24 cellular contexts compared by ENCODE assay signal in the genomic region with DNA sequence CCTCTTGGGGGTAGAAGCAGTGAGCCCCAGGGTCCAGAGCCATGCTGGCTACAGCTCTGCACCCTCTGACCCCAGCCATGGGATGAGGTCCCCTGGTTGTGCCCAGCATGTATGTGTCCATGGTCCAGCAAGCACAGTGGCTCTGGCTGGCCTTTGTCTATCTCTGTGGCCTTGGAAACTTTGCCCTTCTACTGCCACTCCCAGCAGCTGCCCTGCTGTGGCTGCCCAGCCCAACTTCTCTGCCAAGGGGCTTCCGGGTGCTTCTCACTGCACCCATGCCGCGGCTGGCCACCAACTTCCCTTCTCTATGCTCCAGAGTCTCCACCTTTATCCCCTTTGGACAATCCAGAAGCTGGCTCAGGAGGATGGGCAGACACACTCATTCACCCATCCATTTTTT. TPM values are rescaled to one million over a fixed set of nuclear protein-coding genes. Genes with fewer than 3 reads are reported as not detected.
A peak's percentile ranks its signal among the peaks of the same experiment; 100 is the strongest.
DNase-seq lines count a peak whose midpoint lies in the region; ATAC-seq and TF ChIP-seq lines count a peak whose summit lies in the region.
"Had no signal": no experiment of that assay in that cellular context is flagged by ENCODE, and none has a peak within 500 bp of the region (broad histone marks: within the 10 kb centered on the region; RNA-seq: fewer than 3 reads in every experiment).

No MANE protein-coding gene starts in this region.

- intact Hi-C loops in CD14-positive monocyte (cut with micrococcal nuclease) (no loop called here), right lobe of liver (cut with DNase I) (no loop called here), psoas muscle (cut with DNase I) (no loop called here)

- H3K4me3 Mint-ChIP-seq in CD14-positive monocyte, result no peak overlapping the region
- H3K4me3 Mint-ChIP-seq in activated T-helper 17 cell treated with anti-CD3 and anti-CD28 coated beads, Interleukin-2, amount 50 U/mL, for 72 hours, result no peak overlapping the region
- H3K4me3 Mint-ChIP-seq: CD4-positive, alpha-beta memory T cell; H9 had no signal

- DNase-seq in CD14-positive monocyte (ENCODE audit: low spot score) (no peak), right lobe of liver (peak in 1 of 3 donors; percentile 46), psoas muscle (no peak), kidney tubule cell (ENCODE audit: low spot score) (no peak), NCI-H2196 treated with DMSO at 0.1 percent for 48 hours (lab: John Stamatoyannopoulos, UW; ENCODE audit: unreplicated experiment) (no peak)
- DNase-seq: BE2C; CD4-positive, alpha-beta memory T cell; DMS 273 treated with DMSO at 0.1 percent for 48 hours; DMS79 treated with DMSO at 0.1 percent for 48 hours; KG1; NCI-H1092 treated with DMSO at 0.1 percent for 48 hours; NCI-H1436 treated with DMSO at 0.1 percent for 48 hours; NCI-H2029 treated with DMSO at 0.1 percent for 48 hours; NCI-H345; NCI-H524; NCI-H774; NK-92 treated with Interleukin-12 subunit alpha and Interleukin-12 subunit beta, amount 100 ng/mL, for 24 hours; Peyer's patch had no signal

- no peak for TF ChIP-seq POLR2A in right lobe of liver (IDR thresholded peaks at IDR 0.05)

- ATAC-seq in activated T-helper 17 cell treated with anti-CD3 and anti-CD28 coated beads, Interleukin-2, amount 50 U/mL, for 72 hours (replicated peaks), result no peak
- ATAC-seq in right lobe of liver (peak in 3 of 4 donors; percentile 4 to 34 (median 24)), psoas muscle (peak in 3 of 4 donors; percentile 31 to 42 (median 33)), GM21360 (IDR thresholded peaks at IDR 0.05; ENCODE audit: unreplicated experiment) (no peak), HG02884 (IDR thresholded peaks at IDR 0.05; ENCODE audit: unreplicated experiment) (no peak)

- peaks cover 0 to 3% (median 1%) of the 10 kb centered on the region in 7 donors for H3K9me3 Mint-ChIP-seq in CD14-positive monocyte
- H3K9me3 Mint-ChIP-seq in activated T-helper 17 cell treated with anti-CD3 and anti-CD28 coated beads, Interleukin-2, amount 50 U/mL, for 72 hours, result no peaks in the 10 kb centered on the region
- H3K9me3 Mint-ChIP-seq: H9 had no signal

- H3K27ac ChIP-seq in right lobe of liver, result no peak overlapping the region
- no peak overlapping the region for H3K27ac ChIP-seq in psoas muscle
- H3K27ac ChIP-seq: Peyer's patch, SJCRH30 had no signal

- H3K4me3 ChIP-seq in right lobe of liver (no peak overlapping the region), psoas muscle (no peak overlapping the region)
- H3K4me3 ChIP-seq: Peyer's patch, SJCRH30 had no signal

- no peak for TF ChIP-seq CTCF in CD14-positive monocyte (IDR thresholded peaks at IDR 0.05)
- TF ChIP-seq CTCF in right lobe of liver (IDR thresholded peaks at IDR 0.05), result no peak
- no peak for TF ChIP-seq CTCF in psoas muscle (IDR thresholded peaks at IDR 0.05)

- peaks cover 21% of the 10 kb centered on the region for H3K4me1 Mint-ChIP-seq in CD14-positive monocyte
- no peaks in the 10 kb centered on the region for H3K4me1 Mint-ChIP-seq in activated T-helper 17 cell treated with anti-CD3 and anti-CD28 coated beads, Interleukin-2, amount 50 U/mL, for 72 hours

- H3K36me3 ChIP-seq in right lobe of liver (no peaks in the 10 kb centered on the region), psoas muscle (ENCODE audit: insufficient read depth in 1 of 2, low read depth in 1 of 2) (no peaks in the 10 kb centered on the region)
- H3K36me3 ChIP-seq: BE2C, Peyer's patch, SJCRH30 had no signal

- H3K9me3 ChIP-seq in right lobe of liver, result no peaks in the 10 kb centered on the region
- no peaks in the 10 kb centered on the region for H3K9me3 ChIP-seq in psoas muscle
- H3K9me3 ChIP-seq: BE2C, Caco-2, Peyer's patch, SJCRH30 had no signal

- WGBS in right lobe of liver (ENCODE audit: insufficient coverage, low coverage, low lambda C conversion rate, missing lambda C conversion rate), result 64% methylated on average over 3 of the region's 3 CpGs
- 25 to 43% (median 29%) methylated on average over 3 of the region's 3 CpGs for WGBS in psoas muscle, 3 donors

- H3K4me1 ChIP-seq in right lobe of liver (no peaks in the 10 kb centered on the region), psoas muscle (peaks cover 5% of the 10 kb centered on the region)
- H3K4me1 ChIP-seq: BE2C, Caco-2, Peyer's patch, SJCRH30 had no signal

- peak overlapping the region in 4 of 7 donors; percentile 28 to 74 (median 56) for H3K27ac Mint-ChIP-seq in CD14-positive monocyte
- H3K27ac Mint-ChIP-seq in activated T-helper 17 cell treated with anti-CD3 and anti-CD28 coated beads, Interleukin-2, amount 50 U/mL, for 72 hours, result peak overlapping the region; percentile 37
- H3K27ac Mint-ChIP-seq: H9 had no signal

- H3K27me3 ChIP-seq in right lobe of liver (no peaks in the 10 kb centered on the region), psoas muscle (ENCODE audit: insufficient read depth in 3 of 3, low read length in 2 of 3) (no peaks in the 10 kb centered on the region)
- H3K27me3 ChIP-seq: BE2C, Peyer's patch, SJCRH30 had no signal

- H3K36me3 Mint-ChIP-seq in CD14-positive monocyte, result no peaks in the 10 kb centered on the region
- no peaks in the 10 kb centered on the region for H3K36me3 Mint-ChIP-seq in activated T-helper 17 cell treated with anti-CD3 and anti-CD28 coated beads, Interleukin-2, amount 50 U/mL, for 72 hours (ENCODE audit: low read depth)
- H3K36me3 Mint-ChIP-seq: CD4-positive, alpha-beta memory T cell had no signal

- peaks cover 0 to 3% (median under 1%) of the 10 kb centered on the region in 3 donors for H3K27me3 Mint-ChIP-seq in CD14-positive monocyte (ENCODE audit: low read depth in 3 of 3)
- H3K27me3 Mint-ChIP-seq in activated T-helper 17 cell treated with anti-CD3 and anti-CD28 coated beads, Interleukin-2, amount 50 U/mL, for 72 hours, result no peaks in the 10 kb centered on the region
- H3K27me3 Mint-ChIP-seq: CD4-positive, alpha-beta memory T cell had no signal

RNA-seq across cellular contexts. Expression of a gene that starts 18.8 kb away (rescaled TPM):
- 10 to 100 TPM; 18.1 to 20.4 TPM for polyA plus RNA-seq in CD14-positive monocyte
- 10 to 100 TPM; 28.0 to 31.2 TPM for total RNA-seq in activated T-helper 17 cell treated with anti-CD3 and anti-CD28 coated beads, Interleukin-2, amount 50 U/mL, for 72 hours
- 10 to 100 TPM in 3 of 6 experiments, 1 to 10 TPM in 3; 3.8 to 18.1 (median 10.6) TPM for total RNA-seq in right lobe of liver
- total RNA-seq in psoas muscle, result 10 to 100 TPM; 10.9 to 23.5 (median 18.0) TPM
- polyA plus RNA-seq in psoas muscle, result 10 to 100 TPM; 10.4 to 28.1 (median 15.3) TPM

RNA-seq across cellular contexts. Expression of a gene that starts 48.2 kb away (rescaled TPM):
- polyA plus RNA-seq in CD14-positive monocyte (100 to 1,000 TPM; 139 to 163 TPM), psoas muscle (10 to 100 TPM; 43.9 to 72.3 (median 62.1) TPM)
- total RNA-seq in activated T-helper 17 cell treated with anti-CD3 and anti-CD28 coated beads, Interleukin-2, amount 50 U/mL, for 72 hours, result 10 to 100 TPM; 77.4 to 91.9 TPM
- total RNA-seq in right lobe of liver (10 to 100 TPM; 14.5 to 26.8 (median 18.6) TPM), psoas muscle (10 to 100 TPM; 25.6 to 38.1 (median 33.6) TPM)

Comparison
In these comparisons a context has a peak if more than half of its experiments do, and no peak if none do; other contexts are left out.
1. ATAC-seq: peak in right lobe of liver (3 of 4) and psoas muscle (3 of 4); none in activated T-helper 17 cell treated with anti-CD3 and anti-CD28 coated beads, Interleukin-2, amount 50 U/mL, for 72 hours (single experiment), GM21360 (single experiment) and HG02884 (single experiment).